ENCODE assay signal across 22 cellular contexts in the genomic region with DNA sequence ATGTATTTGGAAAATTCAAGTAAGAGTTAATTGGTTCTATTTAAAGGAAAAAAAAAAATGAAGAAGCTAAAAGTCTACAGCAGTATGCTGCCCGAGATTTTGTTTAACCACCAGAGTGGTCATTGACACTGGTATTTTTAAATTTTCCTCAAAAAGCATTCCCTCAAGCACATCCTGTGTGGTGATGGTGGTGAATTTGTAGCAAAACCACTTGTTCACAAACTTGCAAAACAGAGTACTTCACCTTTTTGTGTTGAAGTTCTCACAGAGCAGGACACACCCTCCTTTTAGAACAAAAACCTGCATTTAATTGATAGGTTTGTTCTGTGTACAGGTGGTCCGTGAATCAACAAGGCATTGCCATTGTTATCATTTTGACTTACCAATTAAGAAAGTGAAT.
A peak's percentile ranks its signal among the peaks of the same experiment; 100 is the strongest.
DNase-seq lines count a peak whose midpoint lies in the region; ATAC-seq and TF ChIP-seq lines count a peak whose summit lies in the region.
"Had no signal": no experiment of that assay in that cellular context is flagged by ENCODE, and none has a peak within 500 bp of the region (broad histone marks: within the 10 kb centered on the region; RNA-seq: fewer than 3 reads in every experiment).

No MANE protein-coding gene starts in this region.

- ATAC-seq in GM19043 (IDR thresholded peaks at IDR 0.05; ENCODE audit: low read depth, unreplicated experiment) = peak; percentile 30
- peak; percentile 23 for ATAC-seq in HG03442 (IDR thresholded peaks at IDR 0.05; ENCODE audit: unreplicated experiment)
- ATAC-seq in effector memory CD8-positive, alpha-beta T cell (replicated peaks) = peak; percentile 72
- no peak for ATAC-seq in SK-N-SH treated with all-trans-retinoic acid at 6 μM for 48 hours
- ATAC-seq: PC-3, T-helper 17 cell had no signal

- no peaks in the 10 kb centered on the region for H3K9me3 Mint-ChIP-seq in effector memory CD8-positive, alpha-beta T cell
- H3K9me3 Mint-ChIP-seq: activated CD4-positive, alpha-beta memory T cell treated with anti-CD3 and anti-CD28 coated beads, Interleukin-2, amount 10 ng/mL, durations not matched to agents 7 days and 5 days; activated naive CD4-positive, alpha-beta T cell treated with anti-CD3 and anti-CD28 coated beads for 36 hours had no signal

- no peaks in the 10 kb centered on the region for H3K36me3 Mint-ChIP-seq in effector memory CD8-positive, alpha-beta T cell (ENCODE audit: insufficient read depth)

- no peaks in the 10 kb centered on the region for H3K27me3 Mint-ChIP-seq in effector memory CD8-positive, alpha-beta T cell
- H3K27me3 Mint-ChIP-seq: T-helper 17 cell had no signal

- no peak overlapping the region for H3K27ac Mint-ChIP-seq in effector memory CD8-positive, alpha-beta T cell
- H3K27ac Mint-ChIP-seq: activated CD4-positive, alpha-beta memory T cell treated with anti-CD3 and anti-CD28 coated beads, Interleukin-2, amount 10 ng/mL, durations not matched to agents 7 days and 5 days; activated naive CD4-positive, alpha-beta T cell treated with anti-CD3 and anti-CD28 coated beads for 36 hours; nephron; T-helper 17 cell had no signal

- no peak overlapping the region for H3K4me3 ChIP-seq in GM12865 (ENCODE audit: low read depth, low read length)
- H3K4me3 ChIP-seq: esophagus squamous epithelium had no signal

- DNase-seq in GM12865 (ENCODE audit: low read depth) (peak; percentile 41), NCI-H2029 treated with DMSO at 0.1 percent for 48 hours (lab: John Stamatoyannopoulos, UW) (no peak)
- peak in 2 of 3 experiments; percentile 6 to 12 for DNase-seq in effector memory CD8-positive, alpha-beta T cell
- DNase-seq in effector CD4-positive, alpha-beta T cell = no peak
- DNase-seq: activated CD4-positive, alpha-beta memory T cell treated with anti-CD3 and anti-CD28 coated beads, Interleukin-2, amount 10 ng/mL, durations not matched to agents 7 days and 5 days; activated naive CD4-positive, alpha-beta T cell treated with anti-CD3 and anti-CD28 coated beads for 36 hours; activated T-cell treated with anti-CD3 and anti-CD28 coated beads, Interleukin-2, amount 50 U/mL, for 1 hour; anterior cingulate cortex; caudate nucleus; esophagus squamous epithelium; KBM-7; NCI-H2081 treated with DMSO at 0.1 percent for 48 hours; PC-3; posterior cingulate gyrus; stimulated activated CD4-positive, alpha-beta T cell treated with anti-CD3 and anti-CD28 coated beads, Interleukin-1b, Interleukin-23, amount 100 ng/mL, for 48 hours; stimulated activated naive CD4-positive, alpha-beta T cell; T-helper 17 cell; WERI-Rb-1 had no signal

- TF ChIP-seq CTCF in GM12865 (IDR thresholded peaks at IDR 0.05; ENCODE audit: insufficient read depth, low read depth, low read length, missing control alignments) = no peak

- peaks cover 7 to 36% of the 10 kb centered on the region in 2 donors for H3K4me1 Mint-ChIP-seq in effector memory CD8-positive, alpha-beta T cell (ENCODE audit: low read depth in 2 of 2)
- H3K4me1 Mint-ChIP-seq: T-helper 17 cell had no signal

- peak overlapping the region; percentile 63 for H3K4me3 Mint-ChIP-seq in effector memory CD8-positive, alpha-beta T cell
- H3K4me3 Mint-ChIP-seq: activated CD4-positive, alpha-beta memory T cell treated with anti-CD3 and anti-CD28 coated beads, Interleukin-2, amount 10 ng/mL, durations not matched to agents 7 days and 5 days; activated naive CD4-positive, alpha-beta T cell treated with anti-CD3 and anti-CD28 coated beads for 36 hours; nephron; T-helper 17 cell had no signal

TF ChIP-seq in SK-N-SH treated with all-trans-retinoic acid at 6 μM for 48 hours, 23 proteins besides CTCF, POLR2A, EP300 and RAD21:
- TF ChIP-seq PATZ1 (CRISPR knock-in tag; IDR thresholded peaks at IDR 0.05; ENCODE audit: borderline replicate concordance) (no peak), ZFP30 (CRISPR knock-in tag; IDR thresholded peaks at IDR 0.05) (no peak), ISL1 (CRISPR knock-in tag; IDR thresholded peaks at IDR 0.05) (no peak), ZFP3 (CRISPR knock-in tag; IDR thresholded peaks at IDR 0.05) (no peak), RARB (CRISPR knock-in tag; IDR thresholded peaks at IDR 0.05) (no peak), TCF4 (CRISPR knock-in tag; IDR thresholded peaks at IDR 0.05; ENCODE audit: borderline replicate concordance) (no peak), GLIS3 (CRISPR knock-in tag; IDR thresholded peaks at IDR 0.05) (no peak), TOX (CRISPR knock-in tag; IDR thresholded peaks at IDR 0.05; ENCODE audit: borderline replicate concordance) (no peak), ZNF70 (CRISPR knock-in tag; IDR thresholded peaks at IDR 0.05) (no peak)
TF ChIP-seq in SK-N-SH treated with all-trans-retinoic acid at 6 μM for 48 hours: peak in this region for 0.

Comparison
In these comparisons a context has a peak if more than half of its experiments do, and no peak if none do; other contexts are left out.
1. DNase-seq: peak in GM12865 (single experiment) and effector memory CD8-positive, alpha-beta T cell (2 of 3); none in NCI-H2029 treated with DMSO at 0.1 percent for 48 hours (single experiment) and effector CD4-positive, alpha-beta T cell (single experiment).